8 cellular contexts compared by ENCODE assay signal in the genomic region with DNA sequence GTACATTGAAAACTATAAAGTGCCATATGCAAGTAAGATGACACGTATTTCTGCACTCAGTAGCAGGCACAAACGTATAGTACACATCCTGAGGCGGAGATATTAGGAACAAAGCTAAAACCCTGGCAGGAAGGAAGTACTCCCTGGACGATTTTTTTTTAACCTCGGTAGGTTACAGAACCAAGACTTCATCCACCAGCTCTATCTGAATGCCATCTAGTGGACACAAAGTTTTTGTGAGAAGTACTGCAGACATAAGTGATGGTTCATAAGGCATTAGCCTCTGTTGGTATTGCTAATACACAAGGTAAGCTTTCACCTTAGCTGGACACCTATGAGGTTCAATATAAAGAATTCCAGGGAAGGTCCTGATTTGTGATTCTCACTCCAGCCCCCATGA.
A peak's percentile ranks its signal among the peaks of the same experiment; 100 is the strongest.
DNase-seq lines count a peak whose midpoint lies in the region; ATAC-seq, FAIRE-seq and TF ChIP-seq lines count a peak whose summit lies in the region.

No MANE protein-coding gene starts in this region.

- TF ChIP-seq RAD21 in HepG2 (CRISPR knock-in tag; IDR thresholded peaks at IDR 0.05) = no peak

- no peaks in the 10 kb centered on the region for H3K9me2 ChIP-seq in MM.1S (replicated peaks; ENCODE audit: insufficient read depth, low read length)

- H3K27ac ChIP-seq in 22Rv1 (no peak overlapping the region), MM.1S (ENCODE audit: low read length) (no peak overlapping the region), HepG2 (ENCODE audit: extremely low read length, insufficient read depth, low read length) (no peak overlapping the region)

- no peak for TF ChIP-seq EP300 in HepG2 (IDR thresholded peaks at IDR 0.05; ENCODE audit: low read depth in 2 of 2, low read length in 2 of 2)
- no peak for TF ChIP-seq EP300 in HepG2 (CRISPR knock-in tag; IDR thresholded peaks at IDR 0.05; ENCODE audit: borderline replicate concordance)

- H3K4me2 ChIP-seq in MM.1S (ENCODE audit: low read depth, low read length) (peak overlapping the region; percentile 27; the same call in 1 of the 2 replicates), HepG2 (ENCODE audit: low read depth, low read length) (peak overlapping the region; percentile 38; the same call in 1 of the 2 replicates)

- no TSS peak for BruUV-seq in HepG2 (replicated peaks; lab: Mats Ljungman, UMichigan)

- POLR2A ChIA-PET in HepG2 (lab: Yijun Ruan, JAX) = no interaction called here

- no peaks in the 10 kb centered on the region for H3F3A ChIP-seq in MM.1S (ENCODE audit: insufficient read depth, low read length)

- H3K79me2 ChIP-seq in MM.1S (ENCODE audit: low read length) (no peaks in the 10 kb centered on the region), HepG2 (ENCODE audit: insufficient read depth, low read length) (no peaks in the 10 kb centered on the region)

- H3K27me3 ChIP-seq in MM.1S (replicated peaks; ENCODE audit: insufficient read depth, low read length) = no peaks in the 10 kb centered on the region
- no peaks in the 10 kb centered on the region; a peak in 1 of 5 replicates for H3K27me3 ChIP-seq in HepG2 (ENCODE audit: control insufficient read depth in 1 of 2, insufficient read depth in 2 of 2, low read length in 2 of 2)

- no peaks in the 10 kb centered on the region for H3K36me3 Mint-ChIP-seq in activated naive CD8-positive, alpha-beta T cell treated with anti-CD3 and anti-CD28 coated beads, Interleukin-2, amount 50 U/mL, for 24 hours (ENCODE audit: low read depth)
- no peaks in the 10 kb centered on the region for H3K36me3 Mint-ChIP-seq in activated T-cell treated with anti-CD3 and anti-CD28 coated beads, Interleukin-2, amount 50 U/mL, for 24 hours (ENCODE audit: low read depth)
- no peaks in the 10 kb centered on the region for H3K36me3 Mint-ChIP-seq in mesothelial cell of epicardium

- H3K9me3 ChIP-seq in MM.1S (replicated peaks; ENCODE audit: insufficient read depth, low read length) = no peaks in the 10 kb centered on the region
- no peaks in the 10 kb centered on the region for H3K9me3 ChIP-seq in HepG2 (ENCODE audit: low read length)

- H3K27ac Mint-ChIP-seq in activated naive CD8-positive, alpha-beta T cell treated with anti-CD3 and anti-CD28 coated beads, Interleukin-2, amount 50 U/mL, for 24 hours = no peak overlapping the region
- no peak overlapping the region for H3K27ac Mint-ChIP-seq in activated T-cell treated with anti-CD3 and anti-CD28 coated beads, Interleukin-2, amount 50 U/mL, for 24 hours
- H3K27ac Mint-ChIP-seq in mesothelial cell of epicardium = no peak overlapping the region

- CTCF ChIA-PET in HepG2 (lab: Yijun Ruan, JAX; ENCODE audit: low intra/inter-chr PET ratio, low total read pairs) = interaction anchor here (2.4 kb wide), 1 partner anchor 44 kb away, joined by 17 read pairs; no protein-coding TSS in a partner anchor

- peak; percentile 81 for FAIRE-seq in HepG2 (lab: Jason Lieb, UNC)

- TF ChIP-seq POLR2A in HepG2 (IDR thresholded peaks at IDR 0.05; ENCODE audit: insufficient read depth in 1 of 2, low read depth in 2 of 2, low read length in 2 of 2) = no peak

- in situ Hi-C loops in HepG2 (cut with HindIII; ENCODE audit: extremely low pct_ligation_motif_present, low pct_unique_long_range_greater_than_20kb) = no loop called here

- no peaks in the 10 kb centered on the region for H3K27me3 Mint-ChIP-seq in activated naive CD8-positive, alpha-beta T cell treated with anti-CD3 and anti-CD28 coated beads, Interleukin-2, amount 50 U/mL, for 24 hours
- H3K27me3 Mint-ChIP-seq in activated T-cell treated with anti-CD3 and anti-CD28 coated beads, Interleukin-2, amount 50 U/mL, for 24 hours = no peaks in the 10 kb centered on the region
- peaks cover 10% of the 10 kb centered on the region for H3K27me3 Mint-ChIP-seq in mesothelial cell of epicardium (ENCODE audit: low read depth)

- peak; percentile 54 for ATAC-seq in activated naive CD8-positive, alpha-beta T cell treated with anti-CD3 and anti-CD28 coated beads, Interleukin-2, amount 50 U/mL, for 24 hours
- ATAC-seq in HepG2 = peak; percentile 92

- intact Hi-C loops in HepG2 (cut with micrococcal nuclease; ENCODE audit: unreplicated experiment) = loop anchor here (1.0 to 5.0 kb wide), 3 partner anchors 44 to 344 kb away; no protein-coding TSS in a partner anchor

- DNase-seq in GM12864 (ENCODE audit: low read depth) (peak; percentile 21), MM.1S (peak; percentile 45), HepG2 (ENCODE audit: low spot score) (peak; percentile 40), mesothelial cell of epicardium (ENCODE audit: low spot score in 2 of 2, unreplicated experiment in 2 of 2) (no peak)
- DNase-seq in activated naive CD8-positive, alpha-beta T cell treated with anti-CD3 and anti-CD28 coated beads, Interleukin-2, amount 50 U/mL, for 24 hours = no peak
- DNase-seq in activated T-cell treated with anti-CD3 and anti-CD28 coated beads, Interleukin-2, amount 50 U/mL, for 24 hours = no peak
- DNase-seq in effector CD4-positive, alpha-beta T cell = no peak

- H2AFZ ChIP-seq in MM.1S (ENCODE audit: low read length) (no peak overlapping the region), HepG2 (ENCODE audit: low read length) (no peak overlapping the region)

- H3K4me3 Mint-ChIP-seq in activated naive CD8-positive, alpha-beta T cell treated with anti-CD3 and anti-CD28 coated beads, Interleukin-2, amount 50 U/mL, for 24 hours = no peak overlapping the region
- no peak overlapping the region for H3K4me3 Mint-ChIP-seq in activated T-cell treated with anti-CD3 and anti-CD28 coated beads, Interleukin-2, amount 50 U/mL, for 24 hours
- no peak overlapping the region for H3K4me3 Mint-ChIP-seq in mesothelial cell of epicardium

- H3K9ac ChIP-seq in MM.1S (ENCODE audit: low read length) (no peak overlapping the region), HepG2 (ENCODE audit: insufficient read depth, low read depth, low read length) (no peak overlapping the region)

- peaks cover 5% of the 10 kb centered on the region for H3K4me1 Mint-ChIP-seq in activated naive CD8-positive, alpha-beta T cell treated with anti-CD3 and anti-CD28 coated beads, Interleukin-2, amount 50 U/mL, for 24 hours
- H3K4me1 Mint-ChIP-seq in activated T-cell treated with anti-CD3 and anti-CD28 coated beads, Interleukin-2, amount 50 U/mL, for 24 hours (ENCODE audit: low read depth) = peaks cover 4% of the 10 kb centered on the region
- no peaks in the 10 kb centered on the region for H3K4me1 Mint-ChIP-seq in mesothelial cell of epicardium

- no peaks in the 10 kb centered on the region for H3K9me3 Mint-ChIP-seq in activated naive CD8-positive, alpha-beta T cell treated with anti-CD3 and anti-CD28 coated beads, Interleukin-2, amount 50 U/mL, for 24 hours
- H3K9me3 Mint-ChIP-seq in activated T-cell treated with anti-CD3 and anti-CD28 coated beads, Interleukin-2, amount 50 U/mL, for 24 hours = no peaks in the 10 kb centered on the region
- H3K9me3 Mint-ChIP-seq in mesothelial cell of epicardium = no peaks in the 10 kb centered on the region

- H4K20me1 ChIP-seq in MM.1S (ENCODE audit: insufficient read depth, low read length) = no peaks in the 10 kb centered on the region
- no peaks in the 10 kb centered on the region for H4K20me1 ChIP-seq in HepG2 (ENCODE audit: insufficient read depth, low read length)

- H3K4me1 ChIP-seq in MM.1S (ENCODE audit: low read length) (no peaks in the 10 kb centered on the region), HepG2 (ENCODE audit: insufficient read depth, low read length) (peaks cover 5% of the 10 kb centered on the region; the same call in 1 of the 2 replicates)

- TF ChIP-seq CTCF in 22Rv1 (IDR thresholded peaks at IDR 0.05) (peak; percentile 57), GM12864 (IDR thresholded peaks at IDR 0.05; ENCODE audit: low read depth, low read length, missing control alignments) (peak; percentile 58), MM.1S (IDR thresholded peaks at IDR 0.05; ENCODE audit: low read length) (peak; percentile 45), HepG2 (CRISPR knock-in tag; IDR thresholded peaks at IDR 0.05) (peak; percentile 57), mesothelial cell of epicardium (IDR thresholded peaks at IDR 0.05; ENCODE audit: unreplicated experiment) (no peak)

- H3K4me3 ChIP-seq in GM12864 (ENCODE audit: low read depth, low read length) (no peak overlapping the region), MM.1S (ENCODE audit: low read length) (no peak overlapping the region), HepG2 (replicated peaks in 1 of 3; ENCODE audit: insufficient read depth in 1 of 3, low read depth in 2 of 3, low read length in 3 of 3) (no peak overlapping the region)

- H3K36me3 ChIP-seq in MM.1S (replicated peaks; ENCODE audit: insufficient read depth, low read length) (no peaks in the 10 kb centered on the region), HepG2 (replicated peaks in 1 of 2; ENCODE audit: control insufficient read depth in 1 of 2, insufficient read depth in 2 of 2, low read length in 2 of 2) (no peaks in the 10 kb centered on the region)

- 4% methylated on average over 5 of the region's 5 CpGs for WGBS in HepG2 (ENCODE audit: low lambda C conversion rate)

TF ChIP-seq in HepG2, 621 proteins besides CTCF, POLR2A, EP300 and RAD21:
- TF ChIP-seq ZNF17 (CRISPR knock-in tag; IDR thresholded peaks at IDR 0.05) (no peak), SMC3 (IDR thresholded peaks at IDR 0.05; ENCODE audit: low read length) (peak; percentile 26; the same call in 1 of the 2 replicates), ZNF317 (CRISPR knock-in tag; IDR thresholded peaks at IDR 0.05) (peak; percentile 97), PCBP1 (IDR thresholded peaks at IDR 0.05; ENCODE audit: borderline replicate concordance, low read depth, low read length) (no peak), GABPA (IDR thresholded peaks at IDR 0.05; ENCODE audit: low read depth, low read length) (no peak), GABPA (CRISPR knock-in tag; IDR thresholded peaks at IDR 0.05; ENCODE audit: low read depth) (peak; percentile 53; the same call in 1 of the 2 replicates), ZNF362 (CRISPR knock-in tag; IDR thresholded peaks at IDR 0.05; ENCODE audit: borderline replicate concordance) (peak; percentile 74; the same call in 1 of the 2 replicates), STAG1 (CRISPR knock-in tag; IDR thresholded peaks at IDR 0.05) (peak; percentile 23; the same call in 1 of the 2 replicates)
TF ChIP-seq in HepG2: peak in this region for 5.

Comparison
In these comparisons a context has a peak if more than half of its experiments do, and no peak if none do; other contexts are left out.
1. DNase-seq: peak in GM12864 (single experiment), MM.1S (single experiment) and HepG2 (single experiment); none in activated naive CD8-positive, alpha-beta T cell treated with anti-CD3 and anti-CD28 coated beads, Interleukin-2, amount 50 U/mL, for 24 hours (single experiment), activated T-cell treated with anti-CD3 and anti-CD28 coated beads, Interleukin-2, amount 50 U/mL, for 24 hours (single experiment), mesothelial cell of epicardium (0 of 2) and effector CD4-positive, alpha-beta T cell (single experiment).